23 cellular contexts compared by ENCODE assay signal in the genomic region with DNA sequence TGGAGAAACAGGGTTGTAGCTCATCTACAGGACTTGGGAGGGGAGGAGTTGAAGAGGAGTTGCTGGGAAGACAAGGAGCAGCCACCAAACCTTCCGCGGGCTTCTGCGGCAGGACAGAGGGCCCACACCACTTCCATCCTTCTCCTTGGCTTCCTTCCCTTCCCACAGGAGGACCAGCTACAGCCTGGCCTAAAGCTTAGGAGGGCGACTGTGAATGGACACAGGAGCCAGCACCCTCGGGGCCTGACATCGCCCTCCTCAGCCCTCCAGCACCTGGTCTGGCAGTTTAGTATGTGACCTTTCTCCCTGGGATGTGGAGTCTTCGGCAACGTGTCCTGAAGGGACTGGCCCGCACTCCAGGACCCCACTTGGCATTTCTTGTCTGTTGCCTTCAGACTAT. TPM values are rescaled to one million over a fixed set of nuclear protein-coding genes. Genes with fewer than 3 reads are reported as not detected.
"Had no signal": no experiment of that assay in that cellular context is flagged by ENCODE, and none has a peak within 500 bp of the region (broad histone marks: within the 10 kb centered on the region; RNA-seq: fewer than 3 reads in every experiment).

No MANE protein-coding gene starts in this region.

- H3K4me1 ChIP-seq: adrenal gland, ascending aorta, esophagus muscularis mucosa, sigmoid colon, vagina had no signal

- DNase-seq: activated CD4-positive, alpha-beta memory T cell treated with anti-CD3 and anti-CD28 coated beads, Interleukin-2, amount 10 ng/mL, durations not matched to agents 7 days and 5 days; activated CD4-positive, alpha-beta T cell treated with anti-CD3 and anti-CD28 coated beads for 48 hours; activated CD4-positive, CD25-positive, alpha-beta regulatory T cell; adrenal gland; central memory CD4-positive, alpha-beta T cell; dermis blood vessel endothelial cell; effector memory CD4-positive, alpha-beta T cell; glutamatergic neuron; left cardiac atrium; sigmoid colon; stimulated activated CD4-positive, alpha-beta T cell treated with anti-CD3 and anti-CD28 coated beads, Interleukin-15, amount 100 ng/mL, for 24 hours; stimulated activated naive B cell treated with anti-CD40 and anti-IgM and Interleukin-4, amounts not matched to agents 10 μg/mL and 1 μg/mL and 100 μg/mL, for 72 hours; T1000 had no signal

- H3K27me3 ChIP-seq: adrenal gland, ascending aorta, esophagus muscularis mucosa, hepatocyte, sigmoid colon, vagina had no signal

- H3K27ac ChIP-seq: adrenal gland, ascending aorta, esophagus muscularis mucosa, hepatocyte, sigmoid colon, thoracic aorta, vagina had no signal

- H3K9me3 ChIP-seq: adrenal gland, ascending aorta, esophagus muscularis mucosa, sigmoid colon, thoracic aorta, vagina had no signal

- H3K4me3 ChIP-seq: adrenal gland, ascending aorta, esophagus muscularis mucosa, hepatocyte, sigmoid colon, smooth muscle cell, thoracic aorta, vagina had no signal

- ATAC-seq: activated naive CD4-positive, alpha-beta T cell treated with anti-CD3 and anti-CD28 coated beads, Interleukin-2, amount 50 U/mL, for 72 hours; activated T-helper 17 cell treated with anti-CD3 and anti-CD28 coated beads, Interleukin-2, amount 50 U/mL, for 72 hours; left cardiac atrium; stimulated activated naive B cell treated with anti-CD40 and anti-IgM and Interleukin-4, amounts not matched to agents 10 μg/mL and 1 μg/mL and 100 μg/mL, for 72 hours had no signal

RNA-seq across cellular contexts. Expression of gene MFSD2B, which starts 15.4 kb away (rescaled TPM):
- total RNA-seq: activated T-helper 17 cell treated with anti-CD3 and anti-CD28 coated beads, Interleukin-2, amount 50 U/mL, for 72 hours; ascending aorta; hepatocyte; myocyte; posterior vena cava; sigmoid colon; smooth muscle cell; vagina had no signal

RNA-seq across cellular contexts. Expression of gene FKBP1B, which starts 24.3 kb away (rescaled TPM):
- total RNA-seq: ascending aorta had no signal
